ENCODE assay signal across 8 cellular contexts in the genomic region with DNA sequence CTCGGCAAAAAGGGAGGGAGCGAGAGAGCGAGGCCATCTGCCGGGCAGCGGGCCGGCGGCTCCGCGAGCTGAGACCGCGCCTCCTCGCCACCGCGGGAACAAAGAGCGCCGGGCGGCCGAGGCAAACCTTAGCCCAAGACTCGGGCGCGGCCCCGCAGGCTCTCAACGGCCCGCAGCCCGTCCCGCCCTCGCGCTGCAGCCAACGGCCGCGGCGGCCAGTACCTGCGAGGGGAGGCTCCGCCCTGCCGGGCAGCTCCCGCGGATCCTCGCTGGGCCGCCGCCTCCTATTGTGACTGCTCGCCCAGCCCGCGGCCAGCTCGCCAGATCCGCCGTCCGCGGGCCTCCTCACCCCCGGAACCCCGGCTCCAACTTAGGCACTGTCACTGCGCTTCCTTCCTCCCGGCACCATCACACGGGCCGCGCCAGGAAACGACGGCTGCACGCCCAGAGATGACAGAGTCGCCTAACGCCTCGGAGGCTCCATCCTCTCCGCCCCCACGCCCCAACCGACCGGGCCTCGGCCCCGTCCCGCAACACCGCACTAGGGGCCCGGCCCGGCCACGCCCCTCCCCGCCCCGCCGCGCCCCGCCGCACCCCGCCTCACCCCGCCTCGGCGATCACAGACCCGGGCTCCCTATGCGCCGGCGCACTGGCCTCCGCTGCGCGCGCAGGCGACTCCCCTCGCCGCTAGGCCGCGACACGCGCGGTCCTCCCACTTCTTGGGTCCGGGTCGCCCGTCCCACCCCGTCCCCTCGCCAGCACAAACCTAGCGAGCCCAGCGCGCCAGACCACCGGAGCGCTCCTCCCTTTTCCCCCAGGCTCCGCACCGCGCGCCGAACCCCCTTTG. TPM values are rescaled to one million over a fixed set of nuclear protein-coding genes. Genes with fewer than 3 reads are reported as not detected.
DNase-seq lines count a peak whose midpoint lies in the region; ATAC-seq and TF ChIP-seq lines count a peak whose summit lies in the region.

No MANE protein-coding gene starts in this region.

- DNase-seq in COLO829 (ENCODE audit: low spot score), result peak; percentile 92
- peak; percentile 80 for DNase-seq in HT-29 (ENCODE audit: low spot score)
- DNase-seq in NOMO-1 (lab: John Stamatoyannopoulos, UW; ENCODE audit: unreplicated experiment in 2 of 2), result peak; percentile 49 to 59
- peak; percentile 54 for DNase-seq in activated CD8-positive, alpha-beta memory T cell treated with anti-CD3 and anti-CD28 coated beads, Interleukin-2, amount 50 U/mL, for 1 hour (ENCODE audit: extremely low read depth)
- DNase-seq in mesothelial cell of epicardium (ENCODE audit: low spot score in 2 of 2, unreplicated experiment in 2 of 2), result peak; percentile 84 to 88
- DNase-seq in stimulated activated CD8-positive, alpha-beta memory T cell treated with anti-CD3 and anti-CD28 coated beads, Interleukin-15, amount 100 ng/mL, for 4 hours (ENCODE audit: low read depth in 2 of 2), result peak; percentile 79 to 88

- H3K9ac ChIP-seq in endocrine pancreas (ENCODE audit: control insufficient read depth, insufficient read depth, low read length), result peak overlapping the region; percentile 84

- peaks cover 12% of the 10 kb centered on the region for H3K36me3 Mint-ChIP-seq in mesothelial cell of epicardium

- ATAC-seq in GM21360 (IDR thresholded peaks at IDR 0.05; ENCODE audit: unreplicated experiment), result peak; percentile 76

- peak overlapping the region; percentile 100 for H3K27ac Mint-ChIP-seq in mesothelial cell of epicardium

- H3K36me3 ChIP-seq in endocrine pancreas (ENCODE audit: control insufficient read depth, insufficient read depth, low read length), result no peaks in the 10 kb centered on the region

- peak overlapping the region; percentile 92 for H3K4me3 Mint-ChIP-seq in mesothelial cell of epicardium

- H3K27me3 ChIP-seq in endocrine pancreas (ENCODE audit: control insufficient read depth, insufficient read depth, low read length), result no peaks in the 10 kb centered on the region

- H3K4me1 Mint-ChIP-seq in mesothelial cell of epicardium, result peaks cover 25% of the 10 kb centered on the region

- H3K9me3 ChIP-seq in endocrine pancreas (ENCODE audit: control insufficient read depth, low read length), result no peaks in the 10 kb centered on the region

- no peak for TF ChIP-seq CTCF in mesothelial cell of epicardium (IDR thresholded peaks at IDR 0.05; ENCODE audit: unreplicated experiment)

- no peaks in the 10 kb centered on the region for H3K27me3 Mint-ChIP-seq in mesothelial cell of epicardium (ENCODE audit: low read depth)

- peak overlapping the region; percentile 100 for H3K4me3 ChIP-seq in endocrine pancreas (ENCODE audit: control insufficient read depth, insufficient read depth, low read length)

- H3K9me3 Mint-ChIP-seq in mesothelial cell of epicardium, result no peaks in the 10 kb centered on the region

- H3K4me1 ChIP-seq in endocrine pancreas (ENCODE audit: control insufficient read depth, insufficient read depth, low read length), result peaks cover 5% of the 10 kb centered on the region

RNA-seq across cellular contexts. Expression of a gene that starts 0.5 kb away (rescaled TPM):
- 3.8 and 3.9 TPM in 2 replicates for total RNA-seq in HT-29 (2014; rRNA removed; shearing (Covaris generic))
- 42.3 to 43.7 TPM (median 43.3 TPM) in 3 replicates for total RNA-seq in mesothelial cell of epicardium

Comparison
In these comparisons a context has a peak if more than half of its experiments do, and no peak if none do; other contexts are left out.
1. Peak in every context shown above with its lines: DNase-seq, ATAC-seq and H3K4me3 ChIP-seq.